2 cellular contexts compared by ENCODE assay signal in genomic region chr2:222916229-222917197, GRCh38.
A peak's percentile ranks its signal among the peaks of the same experiment; 100 is the strongest.
TF ChIP-seq lines count a peak whose summit lies in the region.

No MANE protein-coding gene starts in this region.

TF ChIP-seq in HEK293, 187 proteins besides CTCF, POLR2A, EP300 and RAD21:
- TF ChIP-seq ZNF585B (tag by site-specific recombination; IDR thresholded peaks at IDR 0.05) (peak; percentile 56), ZNF16 (tag by site-specific recombination; IDR thresholded peaks at IDR 0.05; ENCODE audit: low read depth) (no peak), ZNF600 (tag by site-specific recombination; IDR thresholded peaks at IDR 0.05) (0 out of 2 replicates have a peak, but pooled peaks have one; percentile 11)

TF ChIP-seq in H1, 55 proteins besides CTCF, POLR2A, EP300 and RAD21:
- TF ChIP-seq BACH1 (IDR thresholded peaks at IDR 0.05; ENCODE audit: low read length), result no peak
- TF ChIP-seq SUZ12 (IDR thresholded peaks at IDR 0.05; ENCODE audit: low read length), result no peak
- TF ChIP-seq GABPA (IDR thresholded peaks at IDR 0.05; ENCODE audit: borderline replicate concordance, insufficient read depth, low read length), result no peak
- TF ChIP-seq NANOG (IDR thresholded peaks at IDR 0.05; ENCODE audit: insufficient read depth, low read depth, low read length, poor library complexity, severe bottlenecking), result no peak
- TF ChIP-seq RBBP5 (IDR thresholded peaks at IDR 0.05; ENCODE audit: borderline replicate concordance, low read depth, low read length), result no peak
- no peak for TF ChIP-seq HDAC2 (IDR thresholded peaks at IDR 0.05; ENCODE audit: borderline replicate concordance in 1 of 2, low read depth in 2 of 2, low read length in 2 of 2)
- no peak for TF ChIP-seq SIRT6 (IDR thresholded peaks at IDR 0.05; ENCODE audit: low read length)
- TF ChIP-seq KDM4A (IDR thresholded peaks at IDR 0.05; ENCODE audit: low read depth, low read length, severe bottlenecking), result no peak
- no peak for TF ChIP-seq USF2 (IDR thresholded peaks at IDR 0.05; ENCODE audit: low read length)
- TF ChIP-seq MAX (IDR thresholded peaks at IDR 0.05), result no peak
- no peak for TF ChIP-seq TBP (IDR thresholded peaks at IDR 0.05; ENCODE audit: low read depth, low read length)
- TF ChIP-seq RNF2 (IDR thresholded peaks at IDR 0.05; ENCODE audit: borderline replicate concordance, low read depth, low read length, missing control alignments, poor library complexity, severe bottlenecking), result no peak
- no peak for TF ChIP-seq TAF7 (optimal IDR thresholded peaks at IDR 0.05; ENCODE audit: borderline replicate concordance, low read depth, low read length)
- no peak for TF ChIP-seq SIN3A (conservative IDR thresholded peaks at IDR 0.05 in 1 of 2, IDR thresholded peaks at IDR 0.05 in 1 of 2; ENCODE audit: low read depth in 1 of 2, low read length in 2 of 2)
TF ChIP-seq in H1: peak in this region for 0.
